ENCODE assay signal across 2 cellular contexts in genomic region chr1:29396438-29397255, GRCh38.
TF ChIP-seq lines count a peak whose summit lies in the region.

No MANE protein-coding gene starts in this region.

TF ChIP-seq in IMR-90, 13 proteins besides CTCF, POLR2A, EP300 and RAD21:
- TF ChIP-seq MAZ (IDR thresholded peaks at IDR 0.05; ENCODE audit: borderline replicate concordance, low read depth, low read length) (no peak), RCOR1 (IDR thresholded peaks at IDR 0.05; ENCODE audit: insufficient replicate concordance, low read length) (no peak), RFX5 (IDR thresholded peaks at IDR 0.05; ENCODE audit: low read depth, low read length) (no peak), USF2 (IDR thresholded peaks at IDR 0.05; ENCODE audit: low read depth, low read length) (no peak), FOS (IDR thresholded peaks at IDR 0.05; ENCODE audit: low read depth, low read length) (no peak), SMC3 (IDR thresholded peaks at IDR 0.05; ENCODE audit: low read depth, low read length) (no peak)

TF ChIP-seq in H1, 55 proteins besides CTCF, POLR2A, EP300 and RAD21:
- TF ChIP-seq HDAC2 (IDR thresholded peaks at IDR 0.05; ENCODE audit: borderline replicate concordance in 1 of 2, low read depth in 2 of 2, low read length in 2 of 2) (no peak), FOSL1 (IDR thresholded peaks at IDR 0.05; ENCODE audit: insufficient read depth, low read depth, low read length) (no peak), CEBPB (IDR thresholded peaks at IDR 0.05; ENCODE audit: low read depth, low read length) (no peak), HDAC6 (IDR thresholded peaks at IDR 0.05; ENCODE audit: low read depth, low read length) (no peak), SUZ12 (IDR thresholded peaks at IDR 0.05; ENCODE audit: low read length) (no peak), POU5F1 (IDR thresholded peaks at IDR 0.05; ENCODE audit: low read depth, low read length) (no peak), CHD7 (IDR thresholded peaks at IDR 0.05; ENCODE audit: insufficient replicate concordance, low read length) (no peak)
